Comparison of ENCODE assay signal across 7 cellular contexts in the genomic region with DNA sequence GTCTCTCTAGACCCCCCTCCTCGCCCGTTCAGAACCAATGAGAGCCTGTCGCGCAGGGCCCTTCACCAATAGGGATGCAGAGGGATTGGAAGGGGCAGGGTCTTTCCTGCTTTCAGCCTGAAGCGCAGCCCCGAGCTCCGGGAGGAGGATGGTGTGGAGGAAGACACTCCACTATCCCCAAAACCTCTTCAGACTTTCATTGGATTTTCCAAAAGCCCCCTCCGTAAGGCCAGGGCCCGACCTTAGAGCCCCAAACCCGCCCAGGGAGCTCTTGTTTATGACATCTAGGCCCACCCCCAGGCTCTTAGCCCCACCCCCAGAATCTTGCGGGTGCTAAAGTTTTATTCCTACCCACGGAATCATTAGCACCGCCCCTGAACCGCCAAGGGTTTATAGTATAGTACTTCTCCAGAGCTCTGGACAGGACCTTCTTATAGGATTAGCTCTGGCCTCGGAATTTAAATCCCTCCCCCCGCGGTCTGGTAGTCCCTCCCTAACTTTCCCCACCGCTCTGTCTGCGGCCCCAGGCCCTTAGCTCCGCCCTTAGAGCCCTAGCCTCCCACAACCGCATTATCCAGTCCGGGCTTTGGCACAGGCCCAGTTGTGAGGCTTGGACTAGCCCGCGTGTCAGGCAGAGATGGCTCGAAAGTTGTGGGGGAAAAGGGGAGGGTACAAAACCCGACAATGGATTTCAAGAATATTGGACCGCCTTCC. TPM values are rescaled to one million over a fixed set of nuclear protein-coding genes. Genes with fewer than 3 reads are reported as not detected.
A peak's percentile ranks its signal among the peaks of the same experiment; 100 is the strongest.
DNase-seq lines count a peak whose midpoint lies in the region; ATAC-seq and TF ChIP-seq lines count a peak whose summit lies in the region.

No MANE protein-coding gene starts in this region.

- H3K27me3 Mint-ChIP-seq in neural progenitor cell (ENCODE audit: insufficient read depth, low read depth): peaks cover 20% of the 10 kb centered on the region

- peaks cover 39% of the 10 kb centered on the region for H3K4me1 Mint-ChIP-seq in neural progenitor cell

- peak overlapping the region; percentile 27 for H3K4me3 ChIP-seq in RWPE2 (ENCODE audit: severe bottlenecking)
- H3K4me3 ChIP-seq in neural progenitor cell: peak overlapping the region; percentile 42

- H3K27ac ChIP-seq in RWPE2 (ENCODE audit: poor library complexity, severe bottlenecking) (no peak overlapping the region), neural progenitor cell (no peak overlapping the region), substantia nigra (ENCODE audit: low read depth, low read length, poor library complexity, severe bottlenecking) (peak overlapping the region; percentile 100)

- H3K27me3 ChIP-seq in RWPE2 (ENCODE audit: insufficient read depth, poor library complexity, severe bottlenecking) (no peaks in the 10 kb centered on the region), neural progenitor cell (peaks cover 23% of the 10 kb centered on the region)

- no peaks in the 10 kb centered on the region for H3K79me2 ChIP-seq in neural progenitor cell (ENCODE audit: low read depth)

- H3F3A ChIP-seq in neural progenitor cell (ENCODE audit: low read depth): peaks cover 40% of the 10 kb centered on the region

- peak overlapping the region; percentile 1 for H2AFZ ChIP-seq in neural progenitor cell (replicated peaks)

- peak; percentile 25 for ATAC-seq in GM18520 (IDR thresholded peaks at IDR 0.05; ENCODE audit: unreplicated experiment)
- ATAC-seq in RWPE2 (ENCODE audit: low read depth): peak; percentile 61

- no peaks in the 10 kb centered on the region for H3K36me3 ChIP-seq in RWPE2 (ENCODE audit: low read depth)
- no peaks in the 10 kb centered on the region for H3K36me3 ChIP-seq in neural progenitor cell

- H3K4me2 ChIP-seq in neural progenitor cell: peak overlapping the region; percentile 67

- H3K27ac Mint-ChIP-seq in neural progenitor cell: peak overlapping the region; percentile 76

- H3K4me1 ChIP-seq in RWPE2 (ENCODE audit: insufficient read depth, poor library complexity, severe bottlenecking): peaks cover 13% of the 10 kb centered on the region
- peaks cover 5% of the 10 kb centered on the region for H3K4me1 ChIP-seq in neural progenitor cell

- DNase-seq in RWPE2 (ENCODE audit: low spot score) (peak; percentile 85), foreskin melanocyte (peak; percentile 95), neural progenitor cell (ENCODE audit: low spot score) (peak; percentile 91), substantia nigra (lab: John Stamatoyannopoulos, UW) (peak; percentile 40 to 99 (median 88))
- DNase-seq in activated naive CD4-positive, alpha-beta T cell (lab: John Stamatoyannopoulos, UW): peak; percentile 39 to 57 (median 48)

- H3K9me3 Mint-ChIP-seq in neural progenitor cell: peaks cover 2% of the 10 kb centered on the region

- H3K9ac ChIP-seq in neural progenitor cell: no peak overlapping the region

- no peak for TF ChIP-seq EP300 in Ishikawa (IDR thresholded peaks at IDR 0.05; ENCODE audit: borderline replicate concordance)

- H3K9me3 ChIP-seq in RWPE2 (ENCODE audit: severe bottlenecking): no peaks in the 10 kb centered on the region
- H3K9me3 ChIP-seq in neural progenitor cell (ENCODE audit: low read depth): no peaks in the 10 kb centered on the region

- TF ChIP-seq RAD21 in Ishikawa (IDR thresholded peaks at IDR 0.05; ENCODE audit: low read depth): no peak

- peaks cover 4% of the 10 kb centered on the region for H4K20me1 ChIP-seq in neural progenitor cell (ENCODE audit: low read depth)

- H3K4me3 Mint-ChIP-seq in neural progenitor cell: peak overlapping the region; percentile 87

- H3K36me3 Mint-ChIP-seq in neural progenitor cell: no peaks in the 10 kb centered on the region

- TF ChIP-seq CTCF in RWPE2 (IDR thresholded peaks at IDR 0.05; ENCODE audit: poor library complexity, severe bottlenecking): no peak
- TF ChIP-seq CTCF in neural progenitor cell (IDR thresholded peaks at IDR 0.05): no peak

TF ChIP-seq in Ishikawa, 13 proteins besides CTCF, POLR2A, EP300 and RAD21:
- TF ChIP-seq, protein P1, sequence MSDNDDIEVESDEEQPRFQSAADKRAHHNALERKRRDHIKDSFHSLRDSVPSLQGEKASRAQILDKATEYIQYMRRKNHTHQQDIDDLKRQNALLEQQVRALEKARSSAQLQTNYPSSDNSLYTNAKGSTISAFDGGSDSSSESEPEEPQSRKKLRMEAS (IDR thresholded peaks at IDR 0.05): peak; percentile 33; the same call in 1 of the 2 replicates
- TF ChIP-seq CREB1 (IDR thresholded peaks at IDR 0.05; ENCODE audit: low read depth): no peak
- TF ChIP-seq NFIC (IDR thresholded peaks at IDR 0.05): 0 out of 2 replicates have a peak, but pooled peaks have one; percentile 30

RNA-seq across cellular contexts. Expression of a gene that starts 6.6 kb away (rescaled TPM):
- total RNA-seq in neural progenitor cell (ENCODE audit: low replicate concordance): 15.9 and 20.3 TPM in 2 replicates

RNA-seq across cellular contexts. Expression of a gene that starts 22.2 kb away (rescaled TPM):
- not detected in 2 replicates for total RNA-seq in neural progenitor cell (ENCODE audit: low replicate concordance)

RNA-seq across cellular contexts. Expression of a gene that starts 43.8 kb away (rescaled TPM):
- total RNA-seq in neural progenitor cell (ENCODE audit: low replicate concordance): not detected in 2 replicates

RNA-seq across cellular contexts. Expression of a gene that starts 46.0 kb away (rescaled TPM):
- 330 and 405 TPM in 2 replicates for total RNA-seq in neural progenitor cell (ENCODE audit: low replicate concordance)

RNA-seq across cellular contexts. Expression of a gene that starts 46.7 kb away (rescaled TPM):
- total RNA-seq in neural progenitor cell (ENCODE audit: low replicate concordance): 4.5 and 15.7 TPM in 2 replicates
